Comparison of ENCODE assay signal across 33 cellular contexts in the genomic region with DNA sequence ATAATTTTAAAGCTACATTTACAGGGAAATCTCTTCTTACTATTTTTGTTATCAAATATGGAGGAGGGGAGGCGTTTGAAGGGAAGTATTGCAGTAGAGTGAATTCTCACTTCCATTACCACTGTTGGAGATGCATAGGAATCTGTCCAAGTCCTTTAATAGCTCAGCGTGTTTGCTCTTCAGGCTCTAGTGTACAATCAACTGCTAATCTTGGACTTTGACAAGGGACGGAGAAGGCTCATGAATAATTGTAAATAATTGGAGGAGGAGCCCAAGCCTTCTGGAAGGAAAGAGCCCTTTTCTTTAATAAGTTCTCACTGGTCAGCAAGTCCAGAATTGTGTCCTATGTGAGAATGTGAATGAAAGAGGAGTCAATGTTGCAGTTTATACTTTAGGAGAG. TPM values are rescaled to one million over a fixed set of nuclear protein-coding genes. Genes with fewer than 3 reads are reported as not detected.
"Had no signal": no experiment of that assay in that cellular context is flagged by ENCODE, and none has a peak within 500 bp of the region (broad histone marks: within the 10 kb centered on the region; RNA-seq: fewer than 3 reads in every experiment).

No MANE protein-coding gene starts in this region.

- H3K4me1 Mint-ChIP-seq: endodermal cell; nephron progenitor cell; stimulated activated effector memory CD8-positive, alpha-beta T cell treated with anti-CD3 and anti-CD28 coated beads, Interleukin-12 subunit alpha, Interleukin-12 subunit beta, amount 100 ng/mL, for 72 hours had no signal

- H3K36me3 Mint-ChIP-seq: stimulated activated effector memory CD8-positive, alpha-beta T cell treated with anti-CD3 and anti-CD28 coated beads, Interleukin-12 subunit alpha, Interleukin-12 subunit beta, amount 100 ng/mL, for 72 hours; type B pancreatic cell had no signal

- H3K27ac ChIP-seq: colonic mucosa, epithelial cell of prostate, gastrocnemius medialis, prostate gland, right atrium auricular region, testis, tibial artery had no signal

- H3K9me3 Mint-ChIP-seq: dendritic cell treated with granulocyte-macrophage colony-stimulating factor and Interleukin-4, amounts not matched to agents 40 ng/mL and 50 ng/mL, for 4 days; mesothelial cell of epicardium; naive thymus-derived CD4-positive, alpha-beta T cell; stimulated activated effector memory CD8-positive, alpha-beta T cell treated with anti-CD3 and anti-CD28 coated beads, Interleukin-12 subunit alpha, Interleukin-12 subunit beta, amount 100 ng/mL, for 72 hours; type B pancreatic cell had no signal

- H3K27ac Mint-ChIP-seq: dendritic cell treated with granulocyte-macrophage colony-stimulating factor and Interleukin-4, amounts not matched to agents 40 ng/mL and 50 ng/mL, for 4 days; endodermal cell; mesothelial cell of epicardium; naive thymus-derived CD4-positive, alpha-beta T cell; nephron progenitor cell; stimulated activated effector memory CD8-positive, alpha-beta T cell treated with anti-CD3 and anti-CD28 coated beads, Interleukin-12 subunit alpha, Interleukin-12 subunit beta, amount 100 ng/mL, for 72 hours; type B pancreatic cell had no signal

- ATAC-seq: esophagus mucosa; gastrocnemius medialis; left lobe of liver; mucosa of descending colon; naive thymus-derived CD4-positive, alpha-beta T cell; sciatic nerve; stimulated activated effector memory CD8-positive, alpha-beta T cell treated with anti-CD3 and anti-CD28 coated beads, Interleukin-12 subunit alpha, Interleukin-12 subunit beta, amount 100 ng/mL, for 72 hours; stimulated activated naive CD8-positive, alpha-beta T cell treated with anti-CD3 and anti-CD28 coated beads, Interleukin-15, Interleukin-2, amounts not matched to agents 100 U/mL and 50 U/mL, for 24 hours had no signal

- FAIRE-seq: kidney had no signal

- H3K36me3 ChIP-seq: colonic mucosa, gastrocnemius medialis, prostate gland, right atrium auricular region, tibial artery had no signal

- H3K4me3 Mint-ChIP-seq: dendritic cell treated with granulocyte-macrophage colony-stimulating factor and Interleukin-4, amounts not matched to agents 40 ng/mL and 50 ng/mL, for 4 days; endodermal cell; mesothelial cell of epicardium; naive thymus-derived CD4-positive, alpha-beta T cell; nephron progenitor cell; stimulated activated effector memory CD8-positive, alpha-beta T cell treated with anti-CD3 and anti-CD28 coated beads, Interleukin-12 subunit alpha, Interleukin-12 subunit beta, amount 100 ng/mL, for 72 hours; type B pancreatic cell had no signal

- H3K27me3 ChIP-seq: colonic mucosa, gastrocnemius medialis, right atrium auricular region, testis, tibial artery had no signal

- H3K9me3 ChIP-seq: colonic mucosa, gastrocnemius medialis, mucosa of descending colon, prostate gland, right atrium auricular region, testis, tibial artery had no signal

- H3K4me1 ChIP-seq: colonic mucosa, gastrocnemius medialis, prostate gland, right atrium auricular region, testis, tibial artery had no signal

- DNase-seq: colonic mucosa; effector CD8-positive, alpha-beta T cell; endodermal cell; foreskin fibroblast; gastrocnemius medialis; head of caudate nucleus; kidney; mesenchymal stem cell; mucosa of descending colon; naive thymus-derived CD4-positive, alpha-beta T cell; nephron progenitor cell; nucleus accumbens; stimulated activated CD4-positive, alpha-beta T cell treated with anti-CD3 and anti-CD28 coated beads, Interleukin-2, amount 100 ng/mL, for 24 hours; stimulated activated CD4-positive, alpha-beta T cell treated with anti-CD3 and anti-CD28 coated beads, Interleukin-4, amount 100 ng/mL, for 24 hours; stimulated activated naive CD8-positive, alpha-beta T cell treated with anti-CD3 and anti-CD28 coated beads, Interleukin-15, Interleukin-2, amounts not matched to agents 100 U/mL and 50 U/mL, for 24 hours; substantia nigra; testis; tibial artery had no signal

- H3K4me3 ChIP-seq: colonic mucosa, gastrocnemius medialis, mucosa of descending colon, prostate gland, right atrium auricular region, testis, tibial artery had no signal

RNA-seq across cellular contexts. Expression of a gene that starts 16.2 kb away (rescaled TPM):
- total RNA-seq: colonic mucosa; endodermal cell; esophagus mucosa; gastrocnemius medialis; glomerular endothelial cell; kidney; left lobe of liver; lower leg skin; lung microvascular endothelial cell; mesothelial cell of epicardium; mucosa of descending colon; naive thymus-derived CD4-positive, alpha-beta T cell; osteocyte; right atrium auricular region; sciatic nerve; urinary bladder had no signal
- polyA plus RNA-seq: naive thymus-derived CD4-positive, alpha-beta T cell; urinary bladder had no signal

RNA-seq across cellular contexts. Expression of a gene that starts 19.0 kb away (rescaled TPM):
- total RNA-seq: colonic mucosa; endodermal cell; esophagus mucosa; gastrocnemius medialis; glomerular endothelial cell; kidney; left lobe of liver; lower leg skin; lung microvascular endothelial cell; mesothelial cell of epicardium; mucosa of descending colon; naive thymus-derived CD4-positive, alpha-beta T cell; osteocyte; prostate gland; right atrium auricular region; sciatic nerve; urinary bladder had no signal
- polyA plus RNA-seq: naive thymus-derived CD4-positive, alpha-beta T cell; urinary bladder had no signal

RNA-seq across cellular contexts. Expression of a gene that starts 51.7 kb away (rescaled TPM):
- total RNA-seq: lung microvascular endothelial cell, mesothelial cell of epicardium, osteocyte had no signal
